ENCODE assay signal across 22 cellular contexts in the genomic region with DNA sequence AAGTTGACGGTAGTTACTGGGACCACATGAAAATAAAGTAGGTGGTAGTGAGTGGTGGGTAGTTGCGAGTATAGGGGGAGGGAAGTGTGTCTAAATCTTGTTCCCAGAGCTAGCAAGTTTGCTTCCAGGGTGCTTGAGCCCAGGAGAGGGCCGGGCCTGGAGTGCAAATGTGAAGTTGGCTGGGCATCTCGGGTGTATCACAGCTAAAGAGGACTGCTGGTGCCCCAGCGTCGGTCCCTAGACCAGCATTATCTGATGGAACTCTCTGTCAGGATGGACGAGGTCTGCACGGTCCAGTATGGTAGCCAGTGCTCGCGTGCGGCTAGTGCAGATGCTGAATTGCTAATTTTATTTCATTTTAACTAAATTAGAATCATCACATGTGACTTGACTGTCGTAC.
"Had no signal": no experiment of that assay in that cellular context is flagged by ENCODE, and none has a peak within 500 bp of the region (broad histone marks: within the 10 kb centered on the region; RNA-seq: fewer than 3 reads in every experiment).

No MANE protein-coding gene starts in this region.

- H3K36me3 ChIP-seq: left lung, ovary, right lobe of liver, thoracic aorta, upper lobe of left lung had no signal

- H3K79me2 ChIP-seq: hepatocyte had no signal

- DNase-seq: dorsolateral prefrontal cortex; effector CD4-positive, alpha-beta T cell; mesenchymal stem cell; naive B cell; nucleus accumbens; ovary; small intestine; upper lobe of left lung had no signal

- FAIRE-seq: colon, frontal cortex, small intestine, urothelium cell line had no signal

- H2AFZ ChIP-seq: hepatocyte had no signal

- H3K4me1 ChIP-seq: left lung, right lobe of liver, tibial nerve, upper lobe of left lung had no signal

- H3K36me3 Mint-ChIP-seq: stimulated activated naive B cell treated with anti-CD40 and anti-IgM and Interleukin-4, amounts not matched to agents 10 μg/mL and 1 μg/mL and 100 μg/mL, for 72 hours had no signal

- H3K4me3 Mint-ChIP-seq: mesothelial cell of epicardium; naive B cell; nephron progenitor cell; stimulated activated naive B cell treated with anti-CD40 and anti-IgM and Interleukin-4, amounts not matched to agents 10 μg/mL and 1 μg/mL and 100 μg/mL, for 72 hours; stimulated activated naive CD8-positive, alpha-beta T cell treated with anti-CD3 and anti-CD28 coated beads, Interleukin-15, Interleukin-2, amounts not matched to agents 100 ng/mL and 50 ng/mL, for 24 hours had no signal

- ATAC-seq: left cardiac atrium; right lobe of liver; stimulated activated naive B cell treated with anti-CD40 and anti-IgM and Interleukin-4, amounts not matched to agents 10 μg/mL and 1 μg/mL and 100 μg/mL, for 72 hours had no signal

- H3K4me2 ChIP-seq: hepatocyte had no signal

- H3K9me3 Mint-ChIP-seq: stimulated activated naive CD8-positive, alpha-beta T cell treated with anti-CD3 and anti-CD28 coated beads, Interleukin-15, Interleukin-2, amounts not matched to agents 100 ng/mL and 50 ng/mL, for 24 hours had no signal

- H3K27me3 ChIP-seq: hepatocyte, ovary, right lobe of liver, tibial nerve, upper lobe of left lung had no signal

- H3K4me1 Mint-ChIP-seq: mesothelial cell of epicardium; stimulated activated naive B cell treated with anti-CD40 and anti-IgM and Interleukin-4, amounts not matched to agents 10 μg/mL and 1 μg/mL and 100 μg/mL, for 72 hours had no signal

- H3K9me3 ChIP-seq: mucosa of descending colon, ovary, right lobe of liver, thoracic aorta, upper lobe of left lung had no signal

- H3K4me3 ChIP-seq: dorsolateral prefrontal cortex, hepatocyte, left lung, mucosa of descending colon, ovary, right lobe of liver, thoracic aorta, tibial nerve, upper lobe of left lung had no signal

- H3K27ac ChIP-seq: dorsolateral prefrontal cortex, hepatocyte, left lung, ovary, right lobe of liver, thoracic aorta, tibial nerve, upper lobe of left lung had no signal

- H3K27ac Mint-ChIP-seq: mesothelial cell of epicardium; naive B cell; nephron progenitor cell; stimulated activated naive B cell treated with anti-CD40 and anti-IgM and Interleukin-4, amounts not matched to agents 10 μg/mL and 1 μg/mL and 100 μg/mL, for 72 hours; stimulated activated naive CD8-positive, alpha-beta T cell treated with anti-CD3 and anti-CD28 coated beads, Interleukin-15, Interleukin-2, amounts not matched to agents 100 ng/mL and 50 ng/mL, for 24 hours had no signal
